ENCODE assay signal across 8 cellular contexts in the genomic region with DNA sequence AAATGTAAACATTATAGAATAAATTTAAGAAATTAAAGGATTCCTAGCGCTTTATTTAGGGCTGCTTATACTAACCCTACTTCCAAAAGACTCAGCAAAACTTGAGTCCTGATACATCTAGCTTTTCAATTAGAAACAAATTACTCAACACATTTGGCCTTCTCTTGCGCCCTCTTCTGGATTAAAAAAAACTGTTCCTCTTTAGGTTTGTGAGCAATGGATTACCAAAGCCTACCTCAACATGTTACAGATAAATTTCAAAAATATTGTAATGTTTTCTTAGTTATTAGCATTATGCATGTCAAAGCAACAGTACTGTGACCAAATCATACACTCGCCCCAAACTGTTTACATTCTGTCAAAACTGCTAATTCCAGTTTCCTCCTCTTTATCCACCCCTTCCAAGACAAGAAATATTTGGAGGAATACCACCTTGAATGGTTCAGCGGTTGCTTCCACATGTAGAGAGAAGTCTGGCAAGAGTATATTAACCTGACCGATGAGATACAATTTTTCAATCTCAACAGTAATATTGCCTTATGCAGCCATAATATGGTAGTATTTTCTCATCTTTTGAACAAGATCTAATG. TPM values are rescaled to one million over a fixed set of nuclear protein-coding genes. Genes with fewer than 3 reads are reported as not detected.
DNase-seq lines count a peak whose midpoint lies in the region; ATAC-seq, FAIRE-seq and TF ChIP-seq lines count a peak whose summit lies in the region.

No MANE protein-coding gene starts in this region.

- peak; percentile 42 to 74 (median 53); a peak in 4 of 6 replicates for TF ChIP-seq CTCF in K562 (IDR thresholded peaks at IDR 0.05 in 2 of 3, conservative IDR thresholded peaks at IDR 0.05 in 1 of 3; ENCODE audit: insufficient read depth in 2 of 3, low read depth in 1 of 3, low read length in 3 of 3)

- CTCF ChIA-PET in K562 (lab: Yijun Ruan, JAX; ENCODE audit: low intra/inter-chr PET ratio) = interaction anchor here (0.6 to 2.7 kb wide), 9 partner anchors 72 to 300 kb away, joined by 3 to 15 read pairs (median 4); no protein-coding TSS in a partner anchor

- H3K79me2 ChIP-seq in K562 (ENCODE audit: control insufficient read depth, insufficient read depth, low read length) = peaks cover 76% of the 10 kb centered on the region

- intact Hi-C loops in K562 (cut with micrococcal nuclease) = loop anchor here (1.0 to 5.0 kb wide), 2 partner anchors 51 to 143 kb away; no protein-coding TSS in a partner anchor

- TF ChIP-seq RAD21 in K562 (CRISPR knock-in tag; conservative IDR thresholded peaks at IDR 0.05 in 1 of 2, IDR thresholded peaks at IDR 0.05 in 1 of 2) = peak; percentile 46 to 71; a peak in 3 of 4 replicates

- peak; percentile 61 for DNase-seq in DMS79 treated with DMSO at 0.1 percent for 48 hours (lab: John Stamatoyannopoulos, UW)
- DNase-seq in HTR-8/SVneo (ENCODE audit: insufficient read length, low spot score) = peak; percentile 60
- DNase-seq in NOMO-1 treated with dmso at 0.1 percent for 144 hours (lab: John Stamatoyannopoulos, UW; ENCODE audit: unreplicated experiment) = peak; percentile 77
- DNase-seq in K562 (ENCODE audit: extremely low read depth in 1 of 4, low spot score in 3 of 4) = peak in 2 of 4 experiments; percentile 39 to 77
- peak; percentile 50 to 61 (median 55) for DNase-seq in immature natural killer cell
- DNase-seq in stimulated activated effector memory CD8-positive, alpha-beta T cell treated with anti-CD3 and anti-CD28 coated beads, Interleukin-12 subunit alpha, Interleukin-12 subunit beta, amount 100 ng/mL, for 72 hours (ENCODE audit: low spot score in 2 of 2) = peak in 1 of 2 donors; percentile 8
- no peak for DNase-seq in T1000 (lab: John Stamatoyannopoulos, UW)

- POLR2A ChIA-PET in K562 (lab: Yijun Ruan, JAX) = interaction anchor here (0.6 to 2.9 kb wide), 16 partner anchors 8 to 397 kb away, joined by 3 to 22 read pairs (median 4); no protein-coding TSS in a partner anchor

- no peaks in the 10 kb centered on the region for H3K27me3 ChIP-seq in K562 (ENCODE audit: control insufficient read depth in 2 of 2, insufficient read depth in 2 of 2, low read length in 2 of 2)

- 0% methylated on average over 5 of the region's 5 CpGs for WGBS in K562 (ENCODE audit: insufficient coverage, low coverage, missing lambda C conversion rate)

- H3K36me3 Mint-ChIP-seq in immature natural killer cell = peaks cover 4 to 18% (median 13%) of the 10 kb centered on the region in 3 donors
- peaks cover 81% of the 10 kb centered on the region for H3K36me3 Mint-ChIP-seq in stimulated activated effector memory CD8-positive, alpha-beta T cell treated with anti-CD3 and anti-CD28 coated beads, Interleukin-12 subunit alpha, Interleukin-12 subunit beta, amount 100 ng/mL, for 72 hours

- peak overlapping the region in 1 of 2 experiments; percentile 93; a peak in 3 of 4 replicates for H3K9ac ChIP-seq in K562 (ENCODE audit: insufficient read depth in 1 of 2, low read depth in 2 of 2, low read length in 2 of 2)

- TSS peak; percentile 34 for BruUV-seq in K562 (replicated peaks; lab: Mats Ljungman, UMichigan)

- peaks cover 57% of the 10 kb centered on the region for H3K36me3 ChIP-seq in K562 (ENCODE audit: control insufficient read depth, insufficient read depth, low read length)

- peak overlapping the region; percentile 76 to 94 (median 88) for H3K27ac Mint-ChIP-seq in immature natural killer cell
- H3K27ac Mint-ChIP-seq in stimulated activated effector memory CD8-positive, alpha-beta T cell treated with anti-CD3 and anti-CD28 coated beads, Interleukin-12 subunit alpha, Interleukin-12 subunit beta, amount 100 ng/mL, for 72 hours = peak overlapping the region; percentile 97

- peaks cover 20% of the 10 kb centered on the region for H4K20me1 ChIP-seq in K562 (replicated peaks; ENCODE audit: control insufficient read depth, insufficient read depth, low read length)

- no peak for TF ChIP-seq EP300 in K562 (IDR thresholded peaks at IDR 0.05; ENCODE audit: low read length)

- H3K4me3 Mint-ChIP-seq in immature natural killer cell = peak overlapping the region; percentile 88 to 91 (median 90)
- H3K4me3 Mint-ChIP-seq in stimulated activated effector memory CD8-positive, alpha-beta T cell treated with anti-CD3 and anti-CD28 coated beads, Interleukin-12 subunit alpha, Interleukin-12 subunit beta, amount 100 ng/mL, for 72 hours = peak overlapping the region; percentile 95

- H3K27ac ChIP-seq in K562 (ENCODE audit: extremely low read depth, low read depth, low read length) = peak overlapping the region; percentile 92

- H2AFZ ChIP-seq in K562 (ENCODE audit: low read depth, low read length) = no peak overlapping the region

- no peak for ATAC-seq in K562
- no peak for ATAC-seq in stimulated activated effector memory CD8-positive, alpha-beta T cell treated with anti-CD3 and anti-CD28 coated beads, Interleukin-12 subunit alpha, Interleukin-12 subunit beta, amount 100 ng/mL, for 72 hours
- no peak for ATAC-seq in GM18868 (IDR thresholded peaks at IDR 0.05; ENCODE audit: unreplicated experiment)

- H3K9me3 Mint-ChIP-seq in immature natural killer cell = no peaks in the 10 kb centered on the region
- H3K9me3 Mint-ChIP-seq in stimulated activated effector memory CD8-positive, alpha-beta T cell treated with anti-CD3 and anti-CD28 coated beads, Interleukin-12 subunit alpha, Interleukin-12 subunit beta, amount 100 ng/mL, for 72 hours = no peaks in the 10 kb centered on the region

- in situ Hi-C loops in K562 (cut with MboI) = no loop called here

- peak overlapping the region; percentile 97 for H3K4me3 ChIP-seq in K562

- H3K4me1 ChIP-seq in K562 (replicated peaks in 1 of 2; ENCODE audit: control insufficient read depth in 2 of 2, insufficient read depth in 2 of 2, low read length in 2 of 2) = peaks cover 10 to 16% of the 10 kb centered on the region in 2 experiments; a peak in 4 of 5 replicates

- FAIRE-seq in HTR-8/SVneo (lab: Jason Lieb, UNC) (no peak), K562 (lab: Jason Lieb, UNC) (no peak)

- H3K9me3 ChIP-seq in K562 (replicated peaks; ENCODE audit: control insufficient read depth, insufficient read depth, low read depth, low read length) = no peaks in the 10 kb centered on the region

- peak overlapping the region; percentile 79 for H3K4me2 ChIP-seq in K562 (ENCODE audit: insufficient read depth, low read length)

- H3K9me1 ChIP-seq in K562 (ENCODE audit: control insufficient read depth, insufficient read depth, low read length) = no peaks in the 10 kb centered on the region

- TF ChIP-seq POLR2A in K562 (conservative IDR thresholded peaks at IDR 0.05) = no peak

- H3K4me1 Mint-ChIP-seq in immature natural killer cell = peaks cover 74 to 75% of the 10 kb centered on the region in 2 donors
- H3K4me1 Mint-ChIP-seq in stimulated activated effector memory CD8-positive, alpha-beta T cell treated with anti-CD3 and anti-CD28 coated beads, Interleukin-12 subunit alpha, Interleukin-12 subunit beta, amount 100 ng/mL, for 72 hours = peaks cover 65% of the 10 kb centered on the region

- H3K27me3 Mint-ChIP-seq in immature natural killer cell (ENCODE audit: low read depth in 3 of 3) = peaks cover 11 to 20% (median 16%) of the 10 kb centered on the region in 3 donors

RNA-seq across cellular contexts. Expression of a gene that starts 2.7 kb away (rescaled TPM):
- 21.2 and 65.7 TPM in 2 replicates for total RNA-seq in K562 (2011; cell fraction: chromatin; rRNA removed; ENCODE audit: low replicate concordance)
- 15.5 and 20.2 TPM in 2 replicates for total RNA-seq in K562 (2011; cell fraction: nucleolus; rRNA removed)
- total RNA-seq in K562 (2011; cell fraction: nucleoplasm; rRNA removed) = 37.1 and 71.8 TPM in 2 replicates
- total RNA-seq in K562 (2014; rRNA removed) (18.5 and 22.7 TPM in 2 replicates), K562 (2014; rRNA removed; fragmentation: Illumina TruSeq; extraction: Trizol) (38.4 and 41.3 TPM in 2 replicates), K562 (2015; rRNA removed; fragmentation: Illumina TruSeq; extraction: Trizol) (35.9 and 40.7 TPM in 2 replicates), K562 (2021) (37.8 and 38.2 TPM in 2 replicates)
- polyA plus RNA-seq in K562 (2011; rRNA removed) (10.0 and 14.1 TPM in 2 replicates), K562 (2014; fragmentation: Illumina TruSeq; extraction: Trizol) (24.2 and 26.7 TPM in 2 replicates), K562 (2014; fragmentation: Nextera tagmentation; extraction: Ambion mirVana) (1 to 10 TPM; 4.9 to 6.1 TPM), K562 (2014; rRNA removed) (14.6 and 15.3 TPM in 2 replicates), immature natural killer cell (10 to 100 TPM in 2 of 3 donors, 1 to 10 TPM in 1; 8.6 to 17.2 (median 11.9) TPM)
- polyA plus RNA-seq in K562 (2011; cell fraction: cytosol; rRNA removed) = 6.2 and 32.3 TPM in 2 replicates
- polyA plus RNA-seq in K562 (2011; cell fraction: nucleus; rRNA removed) = 19.3 and 40.9 TPM in 2 replicates
- polyA plus RNA-seq in K562 (2012) = 16.7 and 20.6 TPM in 2 replicates
- polyA minus RNA-seq in K562 (2011; rRNA and poly(A)+ RNA removed) = 16.1 and 19.8 TPM in 2 replicates
- 27.9 and 30.0 TPM in 2 replicates for polyA minus RNA-seq in K562 (2011; cell fraction: cytosol; rRNA and poly(A)+ RNA removed)
- polyA minus RNA-seq in K562 (2011; cell fraction: nucleus; rRNA and poly(A)+ RNA removed) = 11.7 and 17.8 TPM in 2 replicates

RNA-seq across cellular contexts. Expression of a gene that starts 44.6 kb away (rescaled TPM):
- total RNA-seq in K562 (2011; cell fraction: chromatin; rRNA removed; ENCODE audit: low replicate concordance) = not detected in 2 replicates
- total RNA-seq in K562 (2011; cell fraction: nucleolus; rRNA removed) = not detected in 2 replicates
- total RNA-seq in K562 (2011; cell fraction: nucleoplasm; rRNA removed) = not detected in 2 replicates
- total RNA-seq in K562 (2014; rRNA removed) (not detected in 2 replicates), K562 (2014; rRNA removed; fragmentation: Illumina TruSeq; extraction: Trizol) (not detected in 2 replicates), K562 (2015; rRNA removed; fragmentation: Illumina TruSeq; extraction: Trizol) (not detected in 2 replicates), K562 (2021) (not detected in 2 replicates)
- polyA plus RNA-seq in K562 (2011; rRNA removed) (not detected in 2 replicates), K562 (2014; fragmentation: Illumina TruSeq; extraction: Trizol) (not detected in 2 replicates), K562 (2014; fragmentation: Nextera tagmentation; extraction: Ambion mirVana) (not detected), K562 (2014; rRNA removed) (not detected in 2 replicates), immature natural killer cell (not detected)
- polyA plus RNA-seq in K562 (2011; cell fraction: cytosol; rRNA removed) = not detected in 2 replicates
- polyA plus RNA-seq in K562 (2011; cell fraction: nucleus; rRNA removed) = not detected in 2 replicates
- polyA plus RNA-seq in K562 (2012) = not detected in 2 replicates
- polyA minus RNA-seq in K562 (2011; rRNA and poly(A)+ RNA removed) = not detected in 2 replicates
- not detected in 2 replicates for polyA minus RNA-seq in K562 (2011; cell fraction: cytosol; rRNA and poly(A)+ RNA removed)
- polyA minus RNA-seq in K562 (2011; cell fraction: nucleus; rRNA and poly(A)+ RNA removed) = not detected in 2 replicates
